In the genomic region with DNA sequence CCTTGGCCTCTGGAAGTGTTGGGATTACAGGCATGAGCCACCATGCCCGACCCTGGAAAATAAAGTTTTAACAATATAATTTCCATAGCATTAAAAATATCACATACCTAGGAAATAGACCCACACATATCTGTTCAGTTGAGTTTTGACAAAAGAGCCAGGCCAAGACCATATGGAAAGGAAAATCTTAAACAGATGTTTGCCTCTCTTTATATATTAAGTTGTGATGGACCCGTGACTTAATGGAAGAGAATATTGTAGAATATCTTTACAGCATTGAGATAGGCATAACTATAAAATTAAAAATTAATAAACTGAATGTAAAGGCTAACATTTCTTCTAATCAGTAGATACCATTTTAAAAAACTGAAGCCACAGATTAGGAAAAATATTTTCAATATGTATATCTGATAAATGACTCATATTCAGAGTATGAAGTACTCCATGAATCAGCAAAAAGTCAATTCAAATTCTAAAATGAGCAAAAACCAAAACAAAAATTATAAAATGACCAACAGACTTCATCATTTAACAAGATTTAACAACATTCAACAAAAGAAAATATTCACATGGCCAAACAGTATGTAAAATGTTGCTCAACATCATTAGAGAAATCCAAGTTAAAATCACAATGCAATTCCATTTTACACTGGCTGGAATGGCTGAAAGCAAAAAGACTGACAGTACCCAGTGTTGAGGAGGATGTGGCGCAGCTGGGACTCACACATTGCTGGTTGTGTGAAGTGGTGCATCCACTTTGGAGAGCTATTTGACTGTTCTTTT, we compare ENCODE assay signal across 1 cellular context.
TF ChIP-seq lines count a peak whose summit lies in the region.

No MANE protein-coding gene starts in this region.

TF ChIP-seq in K562, 482 proteins besides CTCF, POLR2A, EP300 and RAD21 (continued from another document):
- TF ChIP-seq, protein P1, sequence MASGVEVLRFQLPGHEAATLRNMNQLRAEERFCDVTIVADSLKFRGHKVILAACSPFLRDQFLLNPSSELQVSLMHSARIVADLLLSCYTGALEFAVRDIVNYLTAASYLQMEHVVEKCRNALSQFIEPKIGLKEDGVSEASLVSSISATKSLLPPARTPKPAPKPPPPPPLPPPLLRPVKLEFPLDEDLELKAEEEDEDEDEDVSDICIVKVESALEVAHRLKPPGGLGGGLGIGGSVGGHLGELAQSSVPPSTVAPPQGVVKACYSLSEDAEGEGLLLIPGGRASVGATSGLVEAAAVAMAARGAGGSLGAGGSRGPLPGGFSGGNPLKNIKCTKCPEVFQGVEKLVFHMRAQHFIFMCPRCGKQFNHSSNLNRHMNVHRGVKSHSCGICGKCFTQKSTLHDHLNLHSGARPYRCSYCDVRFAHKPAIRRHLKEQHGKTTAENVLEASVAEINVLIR (CRISPR knock-in tag; IDR thresholded peaks at IDR 0.05), result no peak
- peak; percentile 80 for TF ChIP-seq NFE2 (IDR thresholded peaks at IDR 0.05; ENCODE audit: low read depth)
